Comparison of ENCODE assay signal across 17 cellular contexts in the genomic region with DNA sequence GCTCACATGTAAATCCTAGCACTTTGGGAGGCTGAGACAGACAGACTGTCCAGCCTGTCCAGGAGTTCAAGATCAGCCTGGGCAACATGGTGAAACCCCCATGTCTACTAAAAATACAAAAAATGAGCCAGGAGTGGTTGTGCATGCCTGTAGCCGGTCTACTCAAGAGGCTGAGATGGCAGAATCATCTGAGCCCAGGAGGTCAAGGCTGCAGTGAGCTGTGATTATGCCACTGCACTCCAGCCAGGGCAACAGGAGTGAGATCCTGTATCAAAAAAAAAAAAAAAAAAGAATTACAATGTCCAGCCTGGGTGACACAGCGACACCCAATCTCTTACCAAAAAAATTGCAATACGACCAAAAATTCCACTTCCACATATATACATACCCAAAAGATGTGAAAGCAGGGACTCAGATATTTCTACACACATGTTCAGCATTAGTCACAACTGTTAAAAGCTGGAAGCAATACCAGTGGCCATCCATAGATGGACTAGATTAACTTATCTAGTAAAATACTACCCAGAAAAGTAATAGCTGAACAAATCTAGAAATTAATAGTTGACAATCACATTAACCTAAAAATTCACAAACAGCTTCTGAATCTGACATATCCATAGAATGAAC. TPM values are rescaled to one million over a fixed set of nuclear protein-coding genes. Genes with fewer than 3 reads are reported as not detected.
DNase-seq lines count a peak whose midpoint lies in the region; ATAC-seq, FAIRE-seq and TF ChIP-seq lines count a peak whose summit lies in the region.
"Had no signal": no experiment of that assay in that cellular context is flagged by ENCODE, and none has a peak within 500 bp of the region (broad histone marks: within the 10 kb centered on the region; RNA-seq: fewer than 3 reads in every experiment).

No MANE protein-coding gene starts in this region.

- 41 to 57% (median 44%) methylated on average over 3 of the region's 3 CpGs for WGBS in adrenal gland, 4 donors

- H3K27ac ChIP-seq in adrenal gland (peak overlapping the region in 2 of 5 donors; percentile 2 to 11), vagina (no peak overlapping the region)
- H3K27ac ChIP-seq: KMS-11, lower lobe of right lung, sigmoid colon had no signal

- no peak overlapping the region for H3K4me3 ChIP-seq in adrenal gland
- H3K4me3 ChIP-seq in vagina, result no peak overlapping the region
- H3K4me3 ChIP-seq: lower lobe of right lung, sigmoid colon had no signal

- ATAC-seq in HG03342 (IDR thresholded peaks at IDR 0.05; ENCODE audit: unreplicated experiment) (no peak), GM19324 (IDR thresholded peaks at IDR 0.05; ENCODE audit: low FRiP score, unreplicated experiment) (no peak)
- ATAC-seq: effector memory CD8-positive, alpha-beta T cell had no signal

- H3K4me1 ChIP-seq in adrenal gland (replicated peaks in 1 of 2) (peaks cover 9 to 35% of the 10 kb centered on the region in 2 donors), vagina (peaks cover 18% of the 10 kb centered on the region)

- no peak for FAIRE-seq in H54 (lab: Jason Lieb, UNC)

- intact Hi-C loops in adrenal gland (cut with DNase I) (no loop called here), vagina (cut with DNase I) (no loop called here)

- peak in 3 of 6 experiments; percentile 13 to 28 (median 25) for TF ChIP-seq CTCF in adrenal gland (IDR thresholded peaks at IDR 0.05)
- no peak for TF ChIP-seq CTCF in vagina (IDR thresholded peaks at IDR 0.05)

- no peaks in the 10 kb centered on the region for H3K27me3 ChIP-seq in adrenal gland
- no peaks in the 10 kb centered on the region for H3K27me3 ChIP-seq in vagina
- H3K27me3 ChIP-seq: sigmoid colon had no signal

- TF ChIP-seq POLR2A in H54 (IDR thresholded peaks at IDR 0.05; ENCODE audit: low read depth, low read length) (no peak), adrenal gland (IDR thresholded peaks at IDR 0.05) (no peak), vagina (IDR thresholded peaks at IDR 0.05) (no peak)

- no peaks in the 10 kb centered on the region for H3K36me3 ChIP-seq in adrenal gland (replicated peaks in 1 of 2)
- H3K36me3 ChIP-seq in vagina, result no peaks in the 10 kb centered on the region

- H3K9me3 ChIP-seq in adrenal gland (replicated peaks in 1 of 3) (no peaks in the 10 kb centered on the region), vagina (no peaks in the 10 kb centered on the region)
- H3K9me3 ChIP-seq: lower lobe of right lung, sigmoid colon had no signal

- DNase-seq in AG20443 (ENCODE audit: low spot score) (peak; percentile 53), H54 (ENCODE audit: insufficient read length, low spot score) (peak; percentile 13), adrenal gland (peak in 6 of 7 donors; percentile 42 to 68 (median 58)), hepatic stellate cell (ENCODE audit: low spot score) (peak; percentile 53), vagina (ENCODE audit: extremely low spot score in 2 of 2) (no peak), foreskin melanocyte (no peak)
- DNase-seq: activated CD8-positive, alpha-beta memory T cell treated with anti-CD3 and anti-CD28 coated beads, Interleukin-2, amount 50 U/mL, for 48 hours; anterior cingulate cortex; effector memory CD8-positive, alpha-beta T cell; lower lobe of right lung; NCI-H1930; NCI-H748 treated with DMSO at 0.1 percent for 48 hours; SHP77 treated with DMSO at 0.1 percent for 48 hours; sigmoid colon had no signal

RNA-seq across cellular contexts. Expression of gene ASH1L, which starts 49.2 kb away (rescaled TPM):
- total RNA-seq in adrenal gland, result 10 to 100 TPM; 38.8 to 59.3 (median 49.1) TPM
- 10 to 100 TPM in 1 of 3 donors, 1 to 10 TPM in 2; 3.7 to 33.4 (median 9.2) TPM for polyA plus RNA-seq in adrenal gland
- total RNA-seq in vagina, result 74.9 TPM

Comparison
In these comparisons a context has a peak if more than half of its experiments do, and no peak if none do; other contexts are left out.
1. DNase-seq: peak in AG20443 (single experiment), H54 (single experiment), adrenal gland (6 of 7) and hepatic stellate cell (single experiment); none in vagina (0 of 2) and foreskin melanocyte (single experiment).